In genomic region chr15:39434751-39435238, GRCh38 we compare ENCODE assay signal across 24 cellular contexts.
DNase-seq lines count a peak whose midpoint lies in the region; ATAC-seq and TF ChIP-seq lines count a peak whose summit lies in the region.
"Had no signal": no experiment of that assay in that cellular context is flagged by ENCODE, and none has a peak within 500 bp of the region (broad histone marks: within the 10 kb centered on the region; RNA-seq: fewer than 3 reads in every experiment).

No MANE protein-coding gene starts in this region.

- ATAC-seq in WTC11: peak; percentile 41
- peak; percentile 4 for ATAC-seq in left ventricle myocardium superior
- ATAC-seq in sciatic nerve: peak; percentile 89
- no peak for ATAC-seq in HG03520 (IDR thresholded peaks at IDR 0.05; ENCODE audit: unreplicated experiment)
- ATAC-seq in GM18519 (IDR thresholded peaks at IDR 0.05; ENCODE audit: low FRiP score, unreplicated experiment): no peak
- ATAC-seq: esophagus mucosa had no signal

- DNase-seq in Caco-2 (peak; percentile 74 to 85), WTC11 (ENCODE audit: low spot score) (no peak), left ventricle myocardium superior (peak; percentile 42), sciatic nerve (ENCODE audit: low spot score) (peak; percentile 63), NK-92 (lab: John Stamatoyannopoulos, UW; ENCODE audit: unreplicated experiment) (no peak), NCI-H1436 treated with DMSO at 0.1 percent for 48 hours (lab: John Stamatoyannopoulos, UW) (no peak)
- DNase-seq: activated B cell treated with CpG ODN at 0.5 μM for 24 hours; activated CD4-positive, alpha-beta memory T cell treated with anti-CD3 and anti-CD28 coated beads for 36 hours; aorta; C1 segment of cervical spinal cord; DMS 273 treated with DMSO at 0.1 percent for 48 hours; effector CD4-positive, alpha-beta T cell; GF-D8; GM23248; midbrain; NCI-H1092; NCI-H2029; PC-9; stimulated activated CD4-positive, alpha-beta T cell treated with anti-CD3 and anti-CD28 coated beads, Interleukin-15, amount 100 ng/mL, for 24 hours; substantia nigra; T-helper 2 cell had no signal

- H3K9me3 ChIP-seq in Caco-2: no peaks in the 10 kb centered on the region; the same call in 1 of the 2 replicates

- CTCF ChIA-PET in Caco-2 (lab: Charles Lee): interaction anchor here (0.6 kb wide), 1 partner anchor 70 kb away, joined by 3 read pairs; no protein-coding TSS in a partner anchor
- CTCF ChIA-PET in WTC11 (lab: Charles Lee): no interaction called here

- H3K36me3 ChIP-seq in Caco-2 (ENCODE audit: control insufficient read depth, insufficient read depth, low read length): no peaks in the 10 kb centered on the region

- peaks cover 26% of the 10 kb centered on the region for H3K4me1 Mint-ChIP-seq in Caco-2 (ENCODE audit: low read depth, unreplicated experiment)
- H3K4me1 Mint-ChIP-seq in WTC11: peaks cover 42% of the 10 kb centered on the region
- H3K4me1 Mint-ChIP-seq: activated B cell treated with CpG ODN at 0.5 μM for 24 hours had no signal

- intact Hi-C loops in Caco-2 (cut with micrococcal nuclease; ENCODE audit: unreplicated experiment) (loop anchor here (1.0 to 10.0 kb wide), 4 partner anchors 21 to 162 kb away; partner anchors contain the start of gene THBS1), left ventricle myocardium superior (cut with micrococcal nuclease) (no loop called here), sciatic nerve (cut with DNase I) (no loop called here)

- H3K27me3 ChIP-seq in Caco-2 (replicated peaks; ENCODE audit: control insufficient read depth, insufficient read depth, low read length): no peaks in the 10 kb centered on the region

- H3K4me3 ChIP-seq in Caco-2 (ENCODE audit: low read depth, low read length): no peak overlapping the region
- H3K4me3 ChIP-seq: GM23248, PC-9 had no signal

- POLR2A ChIA-PET in Caco-2 (lab: Charles Lee) (no interaction called here), WTC11 (lab: Charles Lee) (no interaction called here)

- peak overlapping the region; percentile 15 for H3K27ac Mint-ChIP-seq in Caco-2 (ENCODE audit: unreplicated experiment)
- no peak overlapping the region for H3K27ac Mint-ChIP-seq in WTC11
- H3K27ac Mint-ChIP-seq: activated B cell treated with CpG ODN at 0.5 μM for 24 hours; activated CD4-positive, alpha-beta memory T cell treated with anti-CD3 and anti-CD28 coated beads for 36 hours had no signal

- H3K4me3 Mint-ChIP-seq in Caco-2 (ENCODE audit: unreplicated experiment) (no peak overlapping the region), WTC11 (no peak overlapping the region)
- H3K4me3 Mint-ChIP-seq: activated B cell treated with CpG ODN at 0.5 μM for 24 hours; activated CD4-positive, alpha-beta memory T cell treated with anti-CD3 and anti-CD28 coated beads for 36 hours had no signal

- peaks cover 26% of the 10 kb centered on the region for H3K4me1 ChIP-seq in Caco-2

- no TSS peak for BruUV-seq in Caco-2 (replicated peaks; lab: Mats Ljungman, UMichigan)

- H3K9me3 Mint-ChIP-seq in Caco-2 (ENCODE audit: unreplicated experiment) (peaks cover 10% of the 10 kb centered on the region), WTC11 (peaks cover 12% of the 10 kb centered on the region)
- H3K9me3 Mint-ChIP-seq: activated B cell treated with CpG ODN at 0.5 μM for 24 hours; activated CD4-positive, alpha-beta memory T cell treated with anti-CD3 and anti-CD28 coated beads for 36 hours had no signal

- no peaks in the 10 kb centered on the region for H3K27me3 Mint-ChIP-seq in Caco-2 (ENCODE audit: insufficient read depth, unreplicated experiment)
- peaks cover 3% of the 10 kb centered on the region; the same call in 1 of the 2 replicates for H3K27me3 Mint-ChIP-seq in WTC11 (ENCODE audit: low read depth)

- H3K36me3 Mint-ChIP-seq in Caco-2 (ENCODE audit: insufficient read depth, unreplicated experiment) (no peaks in the 10 kb centered on the region), WTC11 (no peaks in the 10 kb centered on the region)
- H3K36me3 Mint-ChIP-seq: activated CD4-positive, alpha-beta memory T cell treated with anti-CD3 and anti-CD28 coated beads for 36 hours had no signal

- TF ChIP-seq CTCF in Caco-2 (IDR thresholded peaks at IDR 0.05; ENCODE audit: insufficient read depth in 1 of 2, low read depth in 1 of 2, low read length in 1 of 2, severe bottlenecking in 1 of 2, unreplicated experiment in 1 of 2): no peak
- TF ChIP-seq CTCF in WTC11 (IDR thresholded peaks at IDR 0.05): no peak

TF ChIP-seq in WTC11, 78 proteins besides CTCF, POLR2A, EP300 and RAD21:
- TF ChIP-seq GABPB1 (CRISPR knock-in tag; IDR thresholded peaks at IDR 0.05): 0 out of 2 replicates have a peak, but pooled peaks have one; percentile 18
- no peak for TF ChIP-seq ATF2 (CRISPR knock-in tag; IDR thresholded peaks at IDR 0.05; ENCODE audit: borderline replicate concordance, low read depth)

Comparison
In these comparisons a context has a peak if more than half of its experiments do, and no peak if none do; other contexts are left out.
1. DNase-seq: peak in Caco-2 (2 of 2), left ventricle myocardium superior (single experiment) and sciatic nerve (single experiment); none in WTC11 (single experiment), NK-92 (single experiment) and NCI-H1436 treated with DMSO at 0.1 percent for 48 hours (single experiment).
2. ATAC-seq: peak in WTC11 (single experiment), left ventricle myocardium superior (single experiment) and sciatic nerve (single experiment); none in HG03520 (single experiment) and GM18519 (single experiment).